Comparison of ENCODE assay signal across 29 cellular contexts in the genomic region with DNA sequence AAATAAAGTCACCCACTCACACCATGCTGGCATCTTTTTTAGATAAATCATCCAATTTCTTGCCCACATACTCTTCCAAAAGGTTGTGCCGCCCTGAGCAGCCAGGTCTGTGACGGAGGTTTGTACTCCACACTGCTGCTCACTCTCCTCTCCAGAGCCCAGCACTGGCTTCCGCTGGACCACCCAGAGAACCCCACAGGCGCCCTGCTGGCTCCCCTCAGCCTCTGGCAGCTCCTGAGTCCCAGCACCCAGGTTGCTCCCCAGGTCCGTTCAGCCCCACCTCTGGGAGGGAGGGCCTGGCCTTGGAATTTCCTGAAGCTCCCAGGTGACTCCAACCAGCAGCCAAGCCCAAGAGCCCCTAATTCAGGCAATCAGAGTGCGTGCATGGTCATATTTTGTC.
"Had no signal": no experiment of that assay in that cellular context is flagged by ENCODE, and none has a peak within 500 bp of the region (broad histone marks: within the 10 kb centered on the region; RNA-seq: fewer than 3 reads in every experiment).

No MANE protein-coding gene starts in this region.

- H3K9me3 ChIP-seq: ascending aorta had no signal

- ATAC-seq: activated CD4-positive, alpha-beta T cell treated with anti-CD3 and anti-CD28 coated beads for 36 hours; activated CD4-positive, CD25-positive, alpha-beta regulatory T cell treated with anti-CD3 and anti-CD28 coated beads, Interleukin-2, amount 50 U/mL, for 24 hours; activated CD8-positive, alpha-beta memory T cell treated with anti-CD3 and anti-CD28 coated beads, Interleukin-2, amount 10 ng/mL, durations not matched to agents 7 days and 5 days; activated CD8-positive, alpha-beta T cell treated with anti-CD3 and anti-CD28 coated beads, Interleukin-2, amount 10 ng/mL, durations not matched to agents 7 days and 5 days; activated naive CD8-positive, alpha-beta T cell treated with anti-CD3 and anti-CD28 coated beads, Interleukin-2, amount 50 U/mL, for 24 hours had no signal

- H3K4me1 ChIP-seq: ascending aorta had no signal

- H3K36me3 ChIP-seq: ascending aorta, cardiac muscle cell had no signal

- DNase-seq: activated B cell treated with CpG ODN at 0.5 μM for 24 hours; activated CD4-positive, alpha-beta memory T cell treated with anti-CD3 and anti-CD28 coated beads, Interleukin-2, amount 10 ng/mL, durations not matched to agents 7 days and 5 days; activated CD4-positive, alpha-beta T cell treated with anti-CD3 and anti-CD28 coated beads for 1 hour; activated CD4-positive, alpha-beta T cell treated with anti-CD3 and anti-CD28 coated beads for 36 hours; activated CD4-positive, alpha-beta T cell treated with anti-CD3 and anti-CD28 coated beads for 48 hours; activated CD4-positive, alpha-beta T cell treated with anti-CD3 and anti-CD28 coated beads, Interleukin-2, amount 10 ng/mL, durations not matched to agents 7 days and 5 days; activated CD4-positive, alpha-beta T cell treated with anti-CD3 and anti-CD28 coated beads, Interleukin-2, amount 50 U/mL, for 48 hours; activated CD8-positive, alpha-beta memory T cell treated with anti-CD3 and anti-CD28 coated beads for 24 hours; activated CD8-positive, alpha-beta memory T cell treated with anti-CD3 and anti-CD28 coated beads, Interleukin-2, amount 10 ng/mL, durations not matched to agents 7 days and 5 days; activated CD8-positive, alpha-beta memory T cell treated with anti-CD3 and anti-CD28 coated beads, Interleukin-2, amount 50 U/mL, for 48 hours; activated CD8-positive, alpha-beta T cell treated with anti-CD3 and anti-CD28 coated beads, Interleukin-2, amount 10 ng/mL, durations not matched to agents 7 days and 5 days; activated effector memory CD4-positive, alpha-beta T cell treated with Interleukin-2 at 50 U/mL for 16 hours; activated gamma-delta T cell; activated naive CD4-positive, alpha-beta T cell treated with anti-CD3 and anti-CD28 coated beads, Interleukin-2, amount 10 ng/mL, durations not matched to agents 7 days and 5 days; activated naive CD4-positive, alpha-beta T cell treated with Interleukin-2 at 50 U/mL for 16 hours; activated naive CD8-positive, alpha-beta T cell treated with anti-CD3 and anti-CD28 coated beads, Interleukin-2, amount 10 ng/mL, durations not matched to agents 7 days and 5 days; activated naive CD8-positive, alpha-beta T cell treated with anti-CD3 and anti-CD28 coated beads, Interleukin-2, amount 50 U/mL, for 24 hours; activated T-cell treated with anti-CD3 and anti-CD28 coated beads, Interleukin-2, amount 50 U/mL, for 24 hours; activated T-cell treated with anti-CD3 and anti-CD28 coated beads, Interleukin-2, amount 50 U/mL, for 48 hours; amygdala; caudate nucleus; cerebellar nuclear complex; T-helper 1 cell; T-helper 2 cell; T-helper 9 cell had no signal

- H3K27ac ChIP-seq: ascending aorta, cardiac muscle cell, VCaP had no signal

- H3K4me3 ChIP-seq: ascending aorta, cardiac muscle cell had no signal

- H3K27me3 ChIP-seq: ascending aorta, cardiac muscle cell had no signal
